24 cellular contexts compared by ENCODE assay signal in genomic region chr15:31537770-31538592, GRCh38.
DNase-seq lines count a peak whose midpoint lies in the region; ATAC-seq, FAIRE-seq and TF ChIP-seq lines count a peak whose summit lies in the region.
"Had no signal": no experiment of that assay in that cellular context is flagged by ENCODE, and none has a peak within 500 bp of the region (broad histone marks: within the 10 kb centered on the region; RNA-seq: fewer than 3 reads in every experiment).

No MANE protein-coding gene starts in this region.

- H2BK15ac ChIP-seq in H1 (ENCODE audit: low read length): no peak overlapping the region

- no peak overlapping the region for H4K91ac ChIP-seq in H1 (replicated peaks; ENCODE audit: insufficient read length, low read length)

- H2BK5ac ChIP-seq in H1 (ENCODE audit: low read depth, low read length): no peak overlapping the region

- intact Hi-C loops in natural killer cell (cut with micrococcal nuclease): no loop called here

- H2BK120ac ChIP-seq in H1 (replicated peaks; ENCODE audit: low read depth, low read length): no peak overlapping the region

- H3K56ac ChIP-seq in H1 (replicated peaks; ENCODE audit: insufficient read length, low read depth, low read length): no peak overlapping the region

- H4K5ac ChIP-seq in H1 (ENCODE audit: insufficient read length, low read depth, low read length): no peak overlapping the region

- H2AFZ ChIP-seq in H1 (ENCODE audit: low read length): 0 out of 2 replicates have a peak overlapping the region, but pooled peaks have one; percentile 7
- H2AFZ ChIP-seq in neural progenitor cell (replicated peaks): peak overlapping the region; percentile 29

- no peak for TF ChIP-seq POLR2A in H1 (IDR thresholded peaks at IDR 0.05; ENCODE audit: control extremely low read depth in 1 of 2, low read depth in 2 of 2, low read length in 2 of 2)

- POLR2A ChIA-PET in H1 (lab: Charles Lee; ENCODE audit: partially characterized antibody): no interaction called here

- no peak overlapping the region for H3K23ac ChIP-seq in H1 (ENCODE audit: insufficient read length)

- H3K79me2 ChIP-seq in H1 (ENCODE audit: control insufficient read depth in 1 of 2, insufficient read depth in 2 of 2, low read length in 2 of 2): no peaks in the 10 kb centered on the region
- no peaks in the 10 kb centered on the region for H3K79me2 ChIP-seq in neural progenitor cell (ENCODE audit: low read depth)

- H3K4me3 Mint-ChIP-seq in natural killer cell treated with Interleukin-12 subunit alpha and Interleukin-12 subunit beta and Interleukin-15 and Interleukin-18, amount 100 ng/mL, for 72 hours: no peak overlapping the region
- H3K4me3 Mint-ChIP-seq in natural killer cell (no peak overlapping the region), neural progenitor cell (no peak overlapping the region)
- H3K4me3 Mint-ChIP-seq: CD8-positive, alpha-beta memory T cell had no signal

- CTCF ChIA-PET in H1 (lab: Charles Lee; ENCODE audit: partially characterized antibody): interaction anchor here (1.3 kb wide), 1 partner anchor 32 kb away, joined by 3 read pairs; no protein-coding TSS in a partner anchor

- no peak overlapping the region; the same call in 1 of the 2 replicates for H2BK12ac ChIP-seq in H1 (ENCODE audit: low read depth, low read length)

- H3K4me3 ChIP-seq in H1 (ENCODE audit: extremely low read depth in 1 of 4, insufficient read depth in 2 of 4, low read depth in 3 of 4, low read length in 4 of 4) (no peak overlapping the region), neural progenitor cell (no peak overlapping the region)

- no peak for FAIRE-seq in H1 (lab: Jason Lieb, UNC)
- FAIRE-seq: GM12891, GM18507, H54, HepG2 had no signal

- H4K20me1 ChIP-seq in H1 (replicated peaks in 1 of 2; ENCODE audit: control insufficient read depth in 1 of 2, insufficient read depth in 2 of 2, low read length in 2 of 2) (no peaks in the 10 kb centered on the region), neural progenitor cell (ENCODE audit: low read depth) (no peaks in the 10 kb centered on the region)

- no peaks in the 10 kb centered on the region for H3K4me1 Mint-ChIP-seq in natural killer cell treated with Interleukin-12 subunit alpha and Interleukin-12 subunit beta and Interleukin-15 and Interleukin-18, amount 100 ng/mL, for 72 hours (ENCODE audit: low read depth in 2 of 2)
- H3K4me1 Mint-ChIP-seq in natural killer cell (no peaks in the 10 kb centered on the region), neural progenitor cell (no peaks in the 10 kb centered on the region)
- H3K4me1 Mint-ChIP-seq: CD8-positive, alpha-beta memory T cell had no signal

- H3K4me1 ChIP-seq in H1 (replicated peaks in 1 of 4; ENCODE audit: control insufficient read depth in 3 of 4, insufficient read depth in 4 of 4, low read length in 3 of 4) (peaks cover 0 to 3% (median 2%) of the 10 kb centered on the region in 4 experiments; a peak in 3 of 7 replicates), neural progenitor cell (peaks cover 15% of the 10 kb centered on the region)

- H3K9me3 ChIP-seq in H1 (ENCODE audit: insufficient read depth in 2 of 2, low read depth in 1 of 2, low read length in 1 of 2) (no peaks in the 10 kb centered on the region), neural progenitor cell (ENCODE audit: low read depth) (no peaks in the 10 kb centered on the region)

- H3K9ac ChIP-seq in H1 (replicated peaks in 1 of 4; ENCODE audit: extremely low read depth in 1 of 4, low read depth in 3 of 4, low read length in 3 of 4) (no peak overlapping the region), neural progenitor cell (no peak overlapping the region)
- H3K9ac ChIP-seq: KMS-11 had no signal

- H2BK20ac ChIP-seq in H1 (ENCODE audit: low read length): peak overlapping the region; percentile 23; the same call in 1 of the 2 replicates

- no peaks in the 10 kb centered on the region for H3K36me3 Mint-ChIP-seq in natural killer cell treated with Interleukin-12 subunit alpha and Interleukin-12 subunit beta and Interleukin-15 and Interleukin-18, amount 100 ng/mL, for 72 hours
- H3K36me3 Mint-ChIP-seq in natural killer cell: no peaks in the 10 kb centered on the region
- H3K36me3 Mint-ChIP-seq in neural progenitor cell: no peaks in the 10 kb centered on the region
- H3K36me3 Mint-ChIP-seq: CD8-positive, alpha-beta memory T cell had no signal

- ATAC-seq in natural killer cell treated with Interleukin-12 subunit alpha and Interleukin-12 subunit beta and Interleukin-15 and Interleukin-18, amount 100 ng/mL, for 72 hours: peak in 1 of 2 donors; percentile 43
- ATAC-seq in natural killer cell (no peak), HG03095 (IDR thresholded peaks at IDR 0.05; ENCODE audit: unreplicated experiment) (no peak)
- ATAC-seq: HepG2, SK-N-SH treated with all-trans-retinoic acid at 6 μM for 48 hours had no signal

- H3K27ac ChIP-seq in H1 (ENCODE audit: low read depth, low read length): no peak overlapping the region
- H3K27ac ChIP-seq in neural progenitor cell: no peak overlapping the region
- H3K27ac ChIP-seq: KMS-11 had no signal

- no peak for TF ChIP-seq EP300 in H1 (IDR thresholded peaks at IDR 0.05; ENCODE audit: borderline replicate concordance in 1 of 2, low read depth in 2 of 2, low read length in 2 of 2)

- no peak overlapping the region for H3K4ac ChIP-seq in H1 (replicated peaks; ENCODE audit: insufficient read length, low read depth, low read length)

- H3K79me1 ChIP-seq in H1 (ENCODE audit: low read depth, low read length): no peaks in the 10 kb centered on the region

- no peak overlapping the region; the same call in 1 of the 2 replicates for H4K8ac ChIP-seq in H1 (ENCODE audit: extremely low read depth, insufficient read depth, low read length)

- H3K27ac Mint-ChIP-seq in natural killer cell treated with Interleukin-12 subunit alpha and Interleukin-12 subunit beta and Interleukin-15 and Interleukin-18, amount 100 ng/mL, for 72 hours: no peak overlapping the region
- no peak overlapping the region for H3K27ac Mint-ChIP-seq in natural killer cell
- H3K27ac Mint-ChIP-seq in neural progenitor cell: no peak overlapping the region
- H3K27ac Mint-ChIP-seq: CD8-positive, alpha-beta memory T cell had no signal

- H3K23me2 ChIP-seq in H1 (ENCODE audit: low read depth, low read length): no peaks in the 10 kb centered on the region

- no peak overlapping the region for H3K18ac ChIP-seq in H1 (ENCODE audit: extremely low read depth, low read length)

- H3K36me3 ChIP-seq in H1 (ENCODE audit: control insufficient read depth in 2 of 4, insufficient read depth in 4 of 4, low read length in 3 of 4) (no peaks in the 10 kb centered on the region), neural progenitor cell (no peaks in the 10 kb centered on the region)

- no peak overlapping the region for H2AK5ac ChIP-seq in H1 (ENCODE audit: low read depth, low read length)

- WGBS in H1 (ENCODE audit: extremely low coverage in 1 of 2, insufficient coverage in 1 of 2, insufficient read length in 1 of 2, insufficient replicate concordance in 2 of 2, low coverage in 1 of 2, low lambda C conversion rate in 2 of 2, missing lambda C conversion rate in 1 of 2), 2 experiments: 84% methylated on average over 14 of the region's 14 CpGs; no CpG with 5 or more reads in 1 of the 2 experiments

- no peak overlapping the region for H3K14ac ChIP-seq in H1 (ENCODE audit: insufficient read length)

- H3K27me3 Mint-ChIP-seq in natural killer cell treated with Interleukin-12 subunit alpha and Interleukin-12 subunit beta and Interleukin-15 and Interleukin-18, amount 100 ng/mL, for 72 hours: peaks cover 37 to 47% of the 10 kb centered on the region in 2 donors
- H3K27me3 Mint-ChIP-seq in natural killer cell (ENCODE audit: low read depth in 2 of 2) (peaks cover 39 to 67% of the 10 kb centered on the region in 2 donors), neural progenitor cell (ENCODE audit: insufficient read depth, low read depth) (no peaks in the 10 kb centered on the region)

- H3K4me2 ChIP-seq in H1 (ENCODE audit: insufficient read depth in 1 of 2, low read depth in 2 of 2, low read length in 2 of 2): no peak overlapping the region
- H3K4me2 ChIP-seq in neural progenitor cell: peak overlapping the region; percentile 23
- H3K4me2 ChIP-seq: KMS-11 had no signal

- DNase-seq in natural killer cell treated with Interleukin-12 subunit alpha and Interleukin-12 subunit beta and Interleukin-15 and Interleukin-18, amount 100 ng/mL, for 72 hours (ENCODE audit: low spot score): peak; percentile 56
- no peak for DNase-seq in natural killer cell
- DNase-seq in H1 (ENCODE audit: low read depth in 1 of 2, low spot score in 2 of 2): peak in 1 of 2 experiments; percentile 45
- peak; percentile 16 for DNase-seq in neural progenitor cell (ENCODE audit: low spot score)
- no peak for DNase-seq in stimulated activated naive CD4-positive, alpha-beta T cell treated with Interleukin-2 at 50 U/mL for 16 hours (lab: John Stamatoyannopoulos, UW)
- no peak for DNase-seq in NCI-H446 treated with DMSO at 0.1 percent for 48 hours (lab: John Stamatoyannopoulos, UW)
- DNase-seq: ACHN; C1 segment of cervical spinal cord; CD8-positive, alpha-beta memory T cell; DMS53; EL; NCI-H1417; NCI-H2029; NCI-H510A treated with DMSO at 0.1 percent for 48 hours; NCI-H774; OCI-M1; SHP77 treated with DMSO at 0.1 percent for 48 hours had no signal

- no peaks in the 10 kb centered on the region for H3K27me3 ChIP-seq in H1 (replicated peaks in 1 of 4; ENCODE audit: control insufficient read depth in 3 of 4, extremely low read depth in 1 of 4, insufficient read depth in 3 of 4, low read length in 3 of 4)
- H3K27me3 ChIP-seq in neural progenitor cell: no peaks in the 10 kb centered on the region

- no peaks in the 10 kb centered on the region for H3K9me3 Mint-ChIP-seq in natural killer cell treated with Interleukin-12 subunit alpha and Interleukin-12 subunit beta and Interleukin-15 and Interleukin-18, amount 100 ng/mL, for 72 hours
- H3K9me3 Mint-ChIP-seq in natural killer cell: no peaks in the 10 kb centered on the region
- H3K9me3 Mint-ChIP-seq in neural progenitor cell: no peaks in the 10 kb centered on the region

- no peak for TF ChIP-seq RAD21 in H1 (IDR thresholded peaks at IDR 0.05 in 1 of 2, conservative IDR thresholded peaks at IDR 0.05 in 1 of 2; ENCODE audit: low read depth in 2 of 2, low read length in 2 of 2)

- TF ChIP-seq CTCF in natural killer cell (IDR thresholded peaks at IDR 0.05) (no peak), H1 (IDR thresholded peaks at IDR 0.05; ENCODE audit: control extremely low read depth in 1 of 3, insufficient read depth in 1 of 3, low read depth in 1 of 3, low read length in 3 of 3) (no peak), neural progenitor cell (IDR thresholded peaks at IDR 0.05) (no peak)

- H3F3A ChIP-seq in neural progenitor cell (ENCODE audit: low read depth): no peaks in the 10 kb centered on the region

TF ChIP-seq in H1, 55 proteins besides CTCF, POLR2A, EP300 and RAD21:
- TF ChIP-seq, protein P1, sequence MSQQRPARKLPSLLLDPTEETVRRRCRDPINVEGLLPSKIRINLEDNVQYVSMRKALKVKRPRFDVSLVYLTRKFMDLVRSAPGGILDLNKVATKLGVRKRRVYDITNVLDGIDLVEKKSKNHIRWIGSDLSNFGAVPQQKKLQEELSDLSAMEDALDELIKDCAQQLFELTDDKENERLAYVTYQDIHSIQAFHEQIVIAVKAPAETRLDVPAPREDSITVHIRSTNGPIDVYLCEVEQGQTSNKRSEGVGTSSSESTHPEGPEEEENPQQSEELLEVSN (IDR thresholded peaks at IDR 0.05): peak; percentile 56; the same call in 1 of the 2 replicates
- no peak for TF ChIP-seq HDAC2 (IDR thresholded peaks at IDR 0.05; ENCODE audit: borderline replicate concordance in 1 of 2, low read depth in 2 of 2, low read length in 2 of 2)

Comparison
In these comparisons a context has a peak if more than half of its experiments do, and no peak if none do; other contexts are left out.
1. DNase-seq: peak in natural killer cell treated with Interleukin-12 subunit alpha and Interleukin-12 subunit beta and Interleukin-15 and Interleukin-18, amount 100 ng/mL, for 72 hours (single experiment) and neural progenitor cell (single experiment); none in natural killer cell (single experiment), stimulated activated naive CD4-positive, alpha-beta T cell treated with Interleukin-2 at 50 U/mL for 16 hours (single experiment) and NCI-H446 treated with DMSO at 0.1 percent for 48 hours (single experiment).